23 cellular contexts compared by ENCODE assay signal in genomic region chr2:120635146-120635545, GRCh38.
A peak's percentile ranks its signal among the peaks of the same experiment; 100 is the strongest.
DNase-seq lines count a peak whose midpoint lies in the region; ATAC-seq and TF ChIP-seq lines count a peak whose summit lies in the region.
"Had no signal": no experiment of that assay in that cellular context is flagged by ENCODE, and none has a peak within 500 bp of the region (broad histone marks: within the 10 kb centered on the region; RNA-seq: fewer than 3 reads in every experiment).

No MANE protein-coding gene starts in this region.

- TF ChIP-seq POLR2A in thyroid gland (IDR thresholded peaks at IDR 0.05): peak in 1 of 2 donors; percentile 27

- H3K27me3 ChIP-seq in right cardiac atrium (ENCODE audit: control insufficient read depth, insufficient read depth): no peaks in the 10 kb centered on the region
- no peaks in the 10 kb centered on the region for H3K27me3 ChIP-seq in thyroid gland
- H3K27me3 ChIP-seq: BE2C; BLaER1 treated with 17β-estradiol and CSF1 and Interleukin-3, amounts not matched to agents 10 nM and 100 nM had no signal

- no peak for ATAC-seq in right cardiac atrium
- ATAC-seq in GM18858 (IDR thresholded peaks at IDR 0.05; ENCODE audit: unreplicated experiment): no peak
- no peak for ATAC-seq in HG02623 (IDR thresholded peaks at IDR 0.05; ENCODE audit: unreplicated experiment)
- ATAC-seq: A549, GM12878, GM23338, HCT116 had no signal

- DNase-seq in cardiac septum (ENCODE audit: low spot score) (peak; percentile 65), right cardiac atrium (no peak), islet precursor cell (peak; percentile 46), thyroid gland (peak; percentile 74 to 77), NCI-H82 (lab: John Stamatoyannopoulos, UW) (no peak)
- DNase-seq: 8988T; ACHN; AML-193; BE2C; CD4-positive, alpha-beta T cell; CD8-positive, alpha-beta memory T cell; DMS 273 treated with DMSO at 0.1 percent for 48 hours; DMS79; EL; GDM1; H9 had no signal

- H3K27ac ChIP-seq in right cardiac atrium (ENCODE audit: low read length): no peak overlapping the region
- H3K27ac ChIP-seq in thyroid gland: peak overlapping the region; percentile 91 to 95 (median 91)
- H3K27ac ChIP-seq: A549; BLaER1 treated with 17β-estradiol and CSF1 and Interleukin-3, amounts not matched to agents 10 nM and 100 nM had no signal

- TF ChIP-seq CTCF in thyroid gland (IDR thresholded peaks at IDR 0.05): no peak

- no peaks in the 10 kb centered on the region for H3K36me3 ChIP-seq in thyroid gland
- H3K36me3 ChIP-seq: BE2C; BLaER1 treated with 17β-estradiol and CSF1 and Interleukin-3, amounts not matched to agents 10 nM and 100 nM had no signal

- H3K4me3 ChIP-seq in right cardiac atrium (ENCODE audit: low read length) (no peak overlapping the region), thyroid gland (replicated peaks in 1 of 3) (no peak overlapping the region)
- H3K4me3 ChIP-seq: A549; BLaER1 treated with 17β-estradiol and CSF1 and Interleukin-3, amounts not matched to agents 10 nM and 100 nM; GM12878; GM23338 had no signal

- 96% methylated on average over 5 of the region's 5 CpGs for WGBS in right cardiac atrium
- WGBS in thyroid gland, 2 donors: 32 to 54% methylated on average over 5 of the region's 5 CpGs

- no peaks in the 10 kb centered on the region for H3K9me3 ChIP-seq in right cardiac atrium (ENCODE audit: control insufficient read depth, low read length)
- no peaks in the 10 kb centered on the region for H3K9me3 ChIP-seq in thyroid gland
- H3K9me3 ChIP-seq: A549; BE2C; BLaER1 treated with 17β-estradiol and CSF1 and Interleukin-3, amounts not matched to agents 10 nM and 100 nM had no signal

- H3K4me1 ChIP-seq in right cardiac atrium (ENCODE audit: control insufficient read depth, insufficient read depth, low read length): no peaks in the 10 kb centered on the region
- peaks cover 43 to 69% of the 10 kb centered on the region in 2 donors for H3K4me1 ChIP-seq in thyroid gland
- H3K4me1 ChIP-seq: A549, BE2C had no signal

- intact Hi-C loops in cardiac septum (cut with DNase I) (no loop called here), right cardiac atrium (cut with DNase I) (no loop called here), thyroid gland (cut with DNase I) (no loop called here)

Comparison
In these comparisons a context has a peak if more than half of its experiments do, and no peak if none do; other contexts are left out.
1. DNase-seq: peak in cardiac septum (single experiment), islet precursor cell (single experiment) and thyroid gland (2 of 2); none in right cardiac atrium (0 of 3) and NCI-H82 (single experiment).